1 cellular context compared by ENCODE assay signal in genomic region chr9:124511891-124512805, GRCh38.
TF ChIP-seq lines count a peak whose summit lies in the region.

No MANE protein-coding gene starts in this region.

TF ChIP-seq in HepG2, 621 proteins besides CTCF, POLR2A, EP300 and RAD21 (continued from another document and continues in another):
- TF ChIP-seq, protein P1, sequence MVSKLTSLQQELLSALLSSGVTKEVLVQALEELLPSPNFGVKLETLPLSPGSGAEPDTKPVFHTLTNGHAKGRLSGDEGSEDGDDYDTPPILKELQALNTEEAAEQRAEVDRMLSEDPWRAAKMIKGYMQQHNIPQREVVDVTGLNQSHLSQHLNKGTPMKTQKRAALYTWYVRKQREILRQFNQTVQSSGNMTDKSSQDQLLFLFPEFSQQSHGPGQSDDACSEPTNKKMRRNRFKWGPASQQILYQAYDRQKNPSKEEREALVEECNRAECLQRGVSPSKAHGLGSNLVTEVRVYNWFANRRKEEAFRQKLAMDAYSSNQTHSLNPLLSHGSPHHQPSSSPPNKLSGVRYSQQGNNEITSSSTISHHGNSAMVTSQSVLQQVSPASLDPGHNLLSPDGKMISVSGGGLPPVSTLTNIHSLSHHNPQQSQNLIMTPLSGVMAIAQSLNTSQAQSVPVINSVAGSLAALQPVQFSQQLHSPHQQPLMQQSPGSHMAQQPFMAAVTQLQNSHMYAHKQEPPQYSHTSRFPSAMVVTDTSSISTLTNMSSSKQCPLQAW (CRISPR knock-in tag; IDR thresholded peaks at IDR 0.05), result no peak
- TF ChIP-seq HMGA1 (CRISPR knock-in tag; conservative IDR thresholded peaks at IDR 0.05), result no peak
- TF ChIP-seq SP2 (CRISPR knock-in tag; IDR thresholded peaks at IDR 0.05), result no peak
- no peak for TF ChIP-seq TOPORS (CRISPR knock-in tag; IDR thresholded peaks at IDR 0.05)
- no peak; the same call in 1 of the 2 replicates for TF ChIP-seq ZMYM4 (CRISPR knock-in tag; IDR thresholded peaks at IDR 0.05)
- no peak; the same call in 1 of the 2 replicates for TF ChIP-seq ZNF737 (CRISPR knock-in tag; IDR thresholded peaks at IDR 0.05; ENCODE audit: borderline replicate concordance)
- TF ChIP-seq ZNF749 (CRISPR knock-in tag; IDR thresholded peaks at IDR 0.05; ENCODE audit: borderline replicate concordance), result no peak
- TF ChIP-seq GLMP (CRISPR knock-in tag; IDR thresholded peaks at IDR 0.05; ENCODE audit: borderline replicate concordance), result 0 out of 2 replicates have a peak, but pooled peaks have one; percentile 59
- TF ChIP-seq CEBPZ (IDR thresholded peaks at IDR 0.05; ENCODE audit: low read length), result no peak
- peak; percentile 51 for TF ChIP-seq TEAD3 (CRISPR knock-in tag; optimal IDR thresholded peaks at IDR 0.05; ENCODE audit: borderline replicate concordance)
- TF ChIP-seq, protein P2, sequence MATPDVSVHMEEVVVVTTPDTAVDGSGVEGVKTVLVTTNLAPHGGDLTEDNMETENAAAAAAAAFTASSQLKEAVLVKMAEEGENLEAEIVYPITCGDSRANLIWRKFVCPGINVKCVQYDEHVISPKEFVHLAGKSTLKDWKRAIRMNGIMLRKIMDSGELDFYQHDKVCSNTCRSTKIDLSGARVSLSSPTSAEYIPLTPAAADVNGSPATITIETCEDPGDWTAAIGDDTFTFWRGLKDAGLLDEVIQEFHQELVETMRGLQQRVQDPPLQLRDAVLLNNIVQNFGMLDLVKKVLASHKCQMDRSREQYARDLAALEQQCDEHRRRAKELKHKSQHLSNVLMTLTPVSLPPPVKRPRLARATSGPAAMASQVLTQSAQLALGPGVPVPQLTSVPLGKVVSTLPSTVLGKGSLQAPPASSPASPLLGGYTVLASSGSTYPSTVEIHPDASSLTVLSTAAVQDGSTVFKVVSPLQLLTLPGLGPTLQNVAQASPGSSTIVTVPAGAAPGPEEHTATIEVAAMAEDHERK (CRISPR knock-in tag; IDR thresholded peaks at IDR 0.05; ENCODE audit: low read depth), result no peak
- no peak for TF ChIP-seq SOX13 (IDR thresholded peaks at IDR 0.05)
- TF ChIP-seq SOX13 (CRISPR knock-in tag; conservative IDR thresholded peaks at IDR 0.05 in 1 of 2, IDR thresholded peaks at IDR 0.05 in 1 of 2), result peak in 1 of 2 experiments; percentile 63; a peak in 2 of 4 replicates
- peak; percentile 44; the same call in 1 of the 2 replicates for TF ChIP-seq ZMYM2 (CRISPR knock-in tag; IDR thresholded peaks at IDR 0.05)
- TF ChIP-seq, protein P3, sequence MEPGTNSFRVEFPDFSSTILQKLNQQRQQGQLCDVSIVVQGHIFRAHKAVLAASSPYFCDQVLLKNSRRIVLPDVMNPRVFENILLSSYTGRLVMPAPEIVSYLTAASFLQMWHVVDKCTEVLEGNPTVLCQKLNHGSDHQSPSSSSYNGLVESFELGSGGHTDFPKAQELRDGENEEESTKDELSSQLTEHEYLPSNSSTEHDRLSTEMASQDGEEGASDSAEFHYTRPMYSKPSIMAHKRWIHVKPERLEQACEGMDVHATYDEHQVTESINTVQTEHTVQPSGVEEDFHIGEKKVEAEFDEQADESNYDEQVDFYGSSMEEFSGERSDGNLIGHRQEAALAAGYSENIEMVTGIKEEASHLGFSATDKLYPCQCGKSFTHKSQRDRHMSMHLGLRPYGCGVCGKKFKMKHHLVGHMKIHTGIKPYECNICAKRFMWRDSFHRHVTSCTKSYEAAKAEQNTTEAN (CRISPR knock-in tag; conservative IDR thresholded peaks at IDR 0.05), result peak; percentile 72; the same call in 1 of the 2 replicates
- TF ChIP-seq JUN (CRISPR knock-in tag; IDR thresholded peaks at IDR 0.05), result no peak
- TF ChIP-seq ZNF160 (CRISPR knock-in tag; IDR thresholded peaks at IDR 0.05), result peak; percentile 30; the same call in 1 of the 2 replicates
- TF ChIP-seq SCMH1 (CRISPR knock-in tag; IDR thresholded peaks at IDR 0.05; ENCODE audit: borderline replicate concordance), result no peak
- TF ChIP-seq KLF11 (CRISPR knock-in tag; IDR thresholded peaks at IDR 0.05), result no peak
- no peak for TF ChIP-seq IKZF4 (CRISPR knock-in tag; IDR thresholded peaks at IDR 0.05; ENCODE audit: borderline replicate concordance, low read depth, not compliant biosample characterization)
- TF ChIP-seq PHF5A (CRISPR knock-in tag; IDR thresholded peaks at IDR 0.05; ENCODE audit: low read depth, unreplicated experiment), result no peak
- peak; percentile 44; the same call in 1 of the 2 replicates for TF ChIP-seq MEF2D (CRISPR knock-in tag; IDR thresholded peaks at IDR 0.05)
- TF ChIP-seq SP5 (CRISPR knock-in tag; IDR thresholded peaks at IDR 0.05; ENCODE audit: borderline replicate concordance, low read depth), result peak; percentile 86
- TF ChIP-seq WIZ (CRISPR knock-in tag; IDR thresholded peaks at IDR 0.05), result no peak
- TF ChIP-seq HOXA5 (CRISPR knock-in tag; IDR thresholded peaks at IDR 0.05), result 0 out of 2 replicates have a peak, but pooled peaks have one; percentile 44
- TF ChIP-seq, protein P4, sequence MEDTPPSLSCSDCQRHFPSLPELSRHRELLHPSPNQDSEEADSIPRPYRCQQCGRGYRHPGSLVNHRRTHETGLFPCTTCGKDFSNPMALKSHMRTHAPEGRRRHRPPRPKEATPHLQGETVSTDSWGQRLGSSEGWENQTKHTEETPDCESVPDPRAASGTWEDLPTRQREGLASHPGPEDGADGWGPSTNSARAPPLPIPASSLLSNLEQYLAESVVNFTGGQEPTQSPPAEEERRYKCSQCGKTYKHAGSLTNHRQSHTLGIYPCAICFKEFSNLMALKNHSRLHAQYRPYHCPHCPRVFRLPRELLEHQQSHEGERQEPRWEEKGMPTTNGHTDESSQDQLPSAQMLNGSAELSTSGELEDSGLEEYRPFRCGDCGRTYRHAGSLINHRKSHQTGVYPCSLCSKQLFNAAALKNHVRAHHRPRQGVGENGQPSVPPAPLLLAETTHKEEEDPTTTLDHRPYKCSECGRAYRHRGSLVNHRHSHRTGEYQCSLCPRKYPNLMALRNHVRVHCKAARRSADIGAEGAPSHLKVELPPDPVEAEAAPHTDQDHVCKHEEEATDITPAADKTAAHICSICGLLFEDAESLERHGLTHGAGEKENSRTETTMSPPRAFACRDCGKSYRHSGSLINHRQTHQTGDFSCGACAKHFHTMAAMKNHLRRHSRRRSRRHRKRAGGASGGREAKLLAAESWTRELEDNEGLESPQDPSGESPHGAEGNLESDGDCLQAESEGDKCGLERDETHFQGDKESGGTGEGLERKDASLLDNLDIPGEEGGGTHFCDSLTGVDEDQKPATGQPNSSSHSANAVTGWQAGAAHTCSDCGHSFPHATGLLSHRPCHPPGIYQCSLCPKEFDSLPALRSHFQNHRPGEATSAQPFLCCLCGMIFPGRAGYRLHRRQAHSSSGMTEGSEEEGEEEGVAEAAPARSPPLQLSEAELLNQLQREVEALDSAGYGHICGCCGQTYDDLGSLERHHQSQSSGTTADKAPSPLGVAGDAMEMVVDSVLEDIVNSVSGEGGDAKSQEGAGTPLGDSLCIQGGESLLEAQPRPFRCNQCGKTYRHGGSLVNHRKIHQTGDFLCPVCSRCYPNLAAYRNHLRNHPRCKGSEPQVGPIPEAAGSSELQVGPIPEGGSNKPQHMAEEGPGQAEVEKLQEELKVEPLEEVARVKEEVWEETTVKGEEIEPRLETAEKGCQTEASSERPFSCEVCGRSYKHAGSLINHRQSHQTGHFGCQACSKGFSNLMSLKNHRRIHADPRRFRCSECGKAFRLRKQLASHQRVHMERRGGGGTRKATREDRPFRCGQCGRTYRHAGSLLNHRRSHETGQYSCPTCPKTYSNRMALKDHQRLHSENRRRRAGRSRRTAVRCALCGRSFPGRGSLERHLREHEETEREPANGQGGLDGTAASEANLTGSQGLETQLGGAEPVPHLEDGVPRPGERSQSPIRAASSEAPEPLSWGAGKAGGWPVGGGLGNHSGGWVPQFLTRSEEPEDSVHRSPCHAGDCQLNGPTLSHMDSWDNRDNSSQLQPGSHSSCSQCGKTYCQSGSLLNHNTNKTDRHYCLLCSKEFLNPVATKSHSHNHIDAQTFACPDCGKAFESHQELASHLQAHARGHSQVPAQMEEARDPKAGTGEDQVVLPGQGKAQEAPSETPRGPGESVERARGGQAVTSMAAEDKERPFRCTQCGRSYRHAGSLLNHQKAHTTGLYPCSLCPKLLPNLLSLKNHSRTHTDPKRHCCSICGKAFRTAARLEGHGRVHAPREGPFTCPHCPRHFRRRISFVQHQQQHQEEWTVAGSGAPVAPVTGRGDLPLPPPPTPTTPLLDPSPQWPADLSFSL (CRISPR knock-in tag; IDR thresholded peaks at IDR 0.05), result 0 out of 2 replicates have a peak, but pooled peaks have one; percentile 42
- TF ChIP-seq GFI1 (CRISPR knock-in tag; IDR thresholded peaks at IDR 0.05; ENCODE audit: borderline replicate concordance), result no peak
- TF ChIP-seq FOXO4 (CRISPR knock-in tag; conservative IDR thresholded peaks at IDR 0.05), result no peak
- peak; percentile 82; the same call in 1 of the 2 replicates for TF ChIP-seq ZNF670 (CRISPR knock-in tag; IDR thresholded peaks at IDR 0.05; ENCODE audit: borderline replicate concordance)
- TF ChIP-seq SNAPC5 (CRISPR knock-in tag; IDR thresholded peaks at IDR 0.05; ENCODE audit: borderline replicate concordance), result no peak
- peak; percentile 29; the same call in 1 of the 2 replicates for TF ChIP-seq FOXK1 (CRISPR knock-in tag; IDR thresholded peaks at IDR 0.05; ENCODE audit: borderline replicate concordance, low read depth)
- no peak for TF ChIP-seq CHD2 (IDR thresholded peaks at IDR 0.05; ENCODE audit: low read depth, low read length)
- TF ChIP-seq ZBTB37 (CRISPR knock-in tag; IDR thresholded peaks at IDR 0.05), result 0 out of 2 replicates have a peak, but pooled peaks have one; percentile 11
- TF ChIP-seq ZNF724P (CRISPR knock-in tag; IDR thresholded peaks at IDR 0.05; ENCODE audit: borderline replicate concordance), result no peak
- TF ChIP-seq ZKSCAN5 (CRISPR knock-in tag; IDR thresholded peaks at IDR 0.05), result 0 out of 2 replicates have a peak, but pooled peaks have one; percentile 37
- peak; percentile 70 for TF ChIP-seq ZFX (CRISPR knock-in tag; IDR thresholded peaks at IDR 0.05; ENCODE audit: low read depth)
- no peak for TF ChIP-seq TSC22D2 (CRISPR knock-in tag; IDR thresholded peaks at IDR 0.05; ENCODE audit: borderline replicate concordance)
- no peak for TF ChIP-seq ZNF251 (CRISPR knock-in tag; IDR thresholded peaks at IDR 0.05)
